In genomic region chr5:57664700-57665099, GRCh38 we compare ENCODE assay signal across 25 cellular contexts.
"Had no signal": no experiment of that assay in that cellular context is flagged by ENCODE, and none has a peak within 500 bp of the region (broad histone marks: within the 10 kb centered on the region; RNA-seq: fewer than 3 reads in every experiment).

No MANE protein-coding gene starts in this region.

- H3K27me3 ChIP-seq: breast epithelium, esophagus squamous epithelium, gastrocnemius medialis, tibial nerve, uterus had no signal

- H3K9me3 ChIP-seq: breast epithelium, esophagus squamous epithelium, gastrocnemius medialis, lower lobe of right lung, tibial nerve, uterus had no signal

- ATAC-seq: gastrocnemius medialis; sciatic nerve; stimulated activated effector memory CD8-positive, alpha-beta T cell treated with anti-CD3 and anti-CD28 coated beads, Interleukin-12 subunit alpha, Interleukin-12 subunit beta, amount 100 ng/mL, for 72 hours; stimulated activated naive CD8-positive, alpha-beta T cell treated with anti-CD3 and anti-CD28 coated beads, Interleukin-15, amount 100 ng/mL, for 72 hours had no signal

- H3K27ac ChIP-seq: breast epithelium, coronary artery, esophagus squamous epithelium, gastrocnemius medialis, lower lobe of right lung, tibial nerve, uterus had no signal

- H3K4me1 ChIP-seq: breast epithelium, lower lobe of right lung, uterus had no signal

- H3K36me3 ChIP-seq: breast epithelium, esophagus squamous epithelium, gastrocnemius medialis, lower lobe of right lung, tibial nerve, uterus had no signal

- DNase-seq: activated B cell treated with CpG ODN at 0.5 μM for 24 hours; activated CD4-positive, alpha-beta memory T cell treated with anti-CD3 and anti-CD28 coated beads for 36 hours; activated CD4-positive, alpha-beta T cell treated with anti-CD3 and anti-CD28 coated beads for 4 hours; activated naive CD4-positive, alpha-beta T cell treated with anti-CD3 and anti-CD28 coated beads for 36 hours; activated naive CD8-positive, alpha-beta T cell treated with anti-CD3 and anti-CD28 coated beads, Interleukin-2, amount 10 ng/mL, durations not matched to agents 7 days and 5 days; activated T-cell treated with anti-CD3 and anti-CD28 coated beads, Interleukin-2, amount 50 U/mL, for 48 hours; amniotic stem cell; cerebellar nuclear complex; endodermal cell; esophagus squamous epithelium; gastrocnemius medialis; islet precursor cell; left cardiac atrium; lower lobe of right lung; naive B cell; nucleus accumbens; small intestine; stimulated activated CD4-positive, alpha-beta T cell treated with anti-CD3 and anti-CD28 coated beads, Interleukin-2, amount 100 ng/mL, for 24 hours; stimulated activated naive CD8-positive, alpha-beta T cell treated with anti-CD3 and anti-CD28 coated beads, Interleukin-15, amount 100 ng/mL, for 72 hours; uterus had no signal

- H3K4me3 ChIP-seq: breast epithelium, coronary artery, esophagus squamous epithelium, gastrocnemius medialis, lower lobe of right lung, tibial nerve, uterus had no signal
